ENCODE assay signal across 9 cellular contexts in the genomic region with DNA sequence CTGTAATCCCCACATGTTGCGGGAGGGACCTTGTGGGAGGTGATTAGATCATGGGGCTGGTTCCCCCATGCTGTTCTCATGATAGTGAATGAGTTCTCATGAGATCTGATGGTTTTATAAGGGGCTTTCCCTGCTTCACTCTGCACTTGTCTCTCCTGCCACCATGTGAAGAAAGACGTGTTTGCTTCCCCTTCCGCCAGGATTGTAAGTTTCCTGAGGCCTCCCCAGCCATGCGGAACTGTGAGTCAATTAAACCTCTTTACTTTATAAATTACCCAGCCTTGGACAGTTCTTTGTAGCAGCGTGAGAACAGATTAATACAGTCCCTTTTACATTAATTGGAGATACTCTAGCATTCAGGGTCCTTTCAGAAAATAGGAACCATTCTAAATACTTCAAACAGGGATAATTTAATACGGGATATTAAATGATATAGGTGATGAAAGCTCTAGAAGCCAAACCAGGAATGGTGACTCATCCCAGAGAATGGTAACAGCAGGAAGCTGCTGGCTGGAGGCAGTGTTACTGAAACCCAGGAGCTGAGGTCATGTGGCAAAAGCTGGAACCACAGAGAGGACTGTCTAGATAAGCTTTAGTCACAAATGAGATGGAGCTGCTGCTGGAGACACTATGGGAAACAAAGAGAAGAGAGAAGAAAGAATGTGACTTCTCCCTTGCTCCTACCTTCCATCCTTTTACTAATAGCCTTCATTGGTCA. TPM values are rescaled to one million over a fixed set of nuclear protein-coding genes. Genes with fewer than 3 reads are reported as not detected.
DNase-seq lines count a peak whose midpoint lies in the region; ATAC-seq and TF ChIP-seq lines count a peak whose summit lies in the region.
"Had no signal": no experiment of that assay in that cellular context is flagged by ENCODE, and none has a peak within 500 bp of the region (broad histone marks: within the 10 kb centered on the region; RNA-seq: fewer than 3 reads in every experiment).

No MANE protein-coding gene starts in this region.

- H3K4me2 ChIP-seq in fibroblast of lung (ENCODE audit: extremely low read depth, insufficient read depth, low read length), result no peak overlapping the region

- H3K4me3 ChIP-seq in H7 (ENCODE audit: insufficient read depth, low read depth, low read length), result no peak overlapping the region
- H3K4me3 ChIP-seq in fibroblast of lung (replicated peaks in 1 of 4; ENCODE audit: control extremely low read depth in 1 of 4, insufficient read depth in 1 of 4, low read depth in 3 of 4, low read length in 4 of 4), result no peak overlapping the region
- peak overlapping the region in 1 of 4 donors; percentile 18 for H3K4me3 ChIP-seq in gastrocnemius medialis
- no peak overlapping the region for H3K4me3 ChIP-seq in HAP-1

- peak; percentile 7 for DNase-seq in H7
- DNase-seq in RPMI7951 (ENCODE audit: low read depth), result peak; percentile 90
- DNase-seq in fibroblast of lung (ENCODE audit: low read depth in 2 of 2), result peak; percentile 90 to 94
- peak; percentile 55 to 71 for DNase-seq in gastrocnemius medialis
- no peak for DNase-seq in HAP-1 (ENCODE audit: low spot score in 2 of 2)
- DNase-seq in effector CD8-positive, alpha-beta T cell (lab: John Stamatoyannopoulos, UW), result no peak
- DNase-seq in caudate nucleus (lab: John Stamatoyannopoulos, UW), result no peak
- DNase-seq in NOMO-1 treated with dmso at 0.1 percent for 144 hours (lab: John Stamatoyannopoulos, UW; ENCODE audit: unreplicated experiment), result no peak
- DNase-seq: activated CD8-positive, alpha-beta memory T cell treated with anti-CD3 and anti-CD28 coated beads, Interleukin-2, amount 10 ng/mL, durations not matched to agents 7 days and 5 days had no signal

- H4K20me1 ChIP-seq in fibroblast of lung (ENCODE audit: control insufficient read depth, extremely low read depth, insufficient read depth, low read length), result no peaks in the 10 kb centered on the region

- H3K9me3 ChIP-seq in fibroblast of lung (ENCODE audit: control insufficient read depth, insufficient read depth, low read depth, low read length) (no peaks in the 10 kb centered on the region), gastrocnemius medialis (no peaks in the 10 kb centered on the region), HAP-1 (no peaks in the 10 kb centered on the region)

- TF ChIP-seq CTCF in fibroblast of lung (conservative IDR thresholded peaks at IDR 0.05 in 1 of 2, IDR thresholded peaks at IDR 0.05 in 1 of 2; ENCODE audit: low read depth in 1 of 2, low read length in 2 of 2) (no peak), gastrocnemius medialis (IDR thresholded peaks at IDR 0.05 in 4 of 5, conservative IDR thresholded peaks at IDR 0.05 in 1 of 5) (no peak)

- intact Hi-C loops in gastrocnemius medialis (cut with DNase I; ENCODE audit: low total_unique reads), result loop anchor here (5.0 to 10.0 kb wide), 2 partner anchors 129 to 226 kb away; a partner anchor contains a TSS

- no peak for TF ChIP-seq POLR2A in gastrocnemius medialis (IDR thresholded peaks at IDR 0.05)

- no peak overlapping the region for H2AFZ ChIP-seq in fibroblast of lung (ENCODE audit: low read length)

- H3K27ac ChIP-seq in fibroblast of lung (ENCODE audit: insufficient read depth, low read length), result no peak overlapping the region
- peak overlapping the region; percentile 53 to 64 (median 58) for H3K27ac ChIP-seq in gastrocnemius medialis
- H3K27ac ChIP-seq in caudate nucleus (ENCODE audit: low read depth, low read length), result no peak overlapping the region

- ATAC-seq in gastrocnemius medialis, result peak; percentile 100
- ATAC-seq: activated CD8-positive, alpha-beta memory T cell treated with anti-CD3 and anti-CD28 coated beads, Interleukin-2, amount 10 ng/mL, durations not matched to agents 7 days and 5 days had no signal

- H3K27me3 ChIP-seq in H7 (ENCODE audit: control insufficient read depth, insufficient read depth, low read length) (no peaks in the 10 kb centered on the region), fibroblast of lung (ENCODE audit: control insufficient read depth, insufficient read depth, low read length) (no peaks in the 10 kb centered on the region), gastrocnemius medialis (no peaks in the 10 kb centered on the region), HAP-1 (ENCODE audit: low read depth) (no peaks in the 10 kb centered on the region)

- no peaks in the 10 kb centered on the region for H3K36me3 ChIP-seq in H7 (replicated peaks; ENCODE audit: control insufficient read depth, insufficient read depth, low read length)
- no peaks in the 10 kb centered on the region for H3K36me3 ChIP-seq in fibroblast of lung (ENCODE audit: control insufficient read depth, insufficient read depth, low read length)
- no peaks in the 10 kb centered on the region for H3K36me3 ChIP-seq in gastrocnemius medialis
- no peaks in the 10 kb centered on the region for H3K36me3 ChIP-seq in HAP-1 (replicated peaks)

- peaks cover 2% of the 10 kb centered on the region for H3K4me1 ChIP-seq in fibroblast of lung (ENCODE audit: control insufficient read depth, extremely low read depth, insufficient read depth, low read length)
- peaks cover 0 to 5% of the 10 kb centered on the region in 2 donors for H3K4me1 ChIP-seq in gastrocnemius medialis
- no peaks in the 10 kb centered on the region for H3K4me1 ChIP-seq in HAP-1

- in situ Hi-C loops in gastrocnemius medialis (cut with MboI; ENCODE audit: low sequenced_read_pairs in 4 of 4), result no loop called here
- in situ Hi-C loops in HAP-1 (cut with MboI; ENCODE audit: low sequenced_read_pairs), result no loop called here

- H3K9ac ChIP-seq in fibroblast of lung (ENCODE audit: insufficient read depth, low read length), result no peak overlapping the region

- H3K79me2 ChIP-seq in fibroblast of lung (ENCODE audit: control insufficient read depth, insufficient read depth, low read length), result no peaks in the 10 kb centered on the region

RNA-seq across cellular contexts. Expression of a gene that starts 57.3 kb away (rescaled TPM):
- total RNA-seq in H7 (2014; rRNA removed; shearing (Covaris generic)), result 25.1 and 36.7 TPM in 2 replicates
- total RNA-seq in RPMI7951 (2014; rRNA removed; shearing (Covaris generic)), result 17.7 and 20.8 TPM in 2 replicates
- total RNA-seq in fibroblast of lung, result 10.8 and 10.9 TPM in 2 replicates
- polyA plus RNA-seq in fibroblast of lung, result 8.5 and 12.4 TPM in 2 replicates
- 3.5 and 4.9 TPM in 2 replicates for polyA plus RNA-seq in fibroblast of lung (2012)
- polyA minus RNA-seq in fibroblast of lung (ENCODE audit: low replicate concordance), result 0.71 and 1.1 TPM in 2 replicates
- total RNA-seq in gastrocnemius medialis, result 10 to 100 TPM in 1 of 4 donors, 1 to 10 TPM in 3; 1.8 to 15.0 (median 5.6) TPM

RNA-seq across cellular contexts. Expression of a gene that starts 57.4 kb away (rescaled TPM):
- total RNA-seq in H7 (2014; rRNA removed; shearing (Covaris generic)), result 4.7 and 9.1 TPM in 2 replicates
- total RNA-seq in RPMI7951 (2014; rRNA removed; shearing (Covaris generic)), result 19.4 and 22.2 TPM in 2 replicates
- total RNA-seq in fibroblast of lung (19.0 and 24.9 TPM in 2 replicates), gastrocnemius medialis (10 to 100 TPM; 16.7 to 27.3 (median 24.4) TPM)
- polyA plus RNA-seq in fibroblast of lung, result 36.0 and 37.7 TPM in 2 replicates
- polyA plus RNA-seq in fibroblast of lung (2012), result 20.3 and 22.6 TPM in 2 replicates
- polyA minus RNA-seq in fibroblast of lung (ENCODE audit: low replicate concordance), result 15.3 and 35.7 TPM in 2 replicates

Comparison
In these comparisons a context has a peak if more than half of its experiments do, and no peak if none do; other contexts are left out.
1. DNase-seq: peak in H7 (single experiment), RPMI7951 (single experiment), fibroblast of lung (2 of 2) and gastrocnemius medialis (2 of 2); none in HAP-1 (0 of 2), effector CD8-positive, alpha-beta T cell (single experiment), caudate nucleus (0 of 61) and NOMO-1 treated with dmso at 0.1 percent for 144 hours (single experiment).
2. H3K27ac ChIP-seq: peak in gastrocnemius medialis (4 of 4); none in fibroblast of lung (single experiment) and caudate nucleus (single experiment).